8 cellular contexts compared by ENCODE assay signal in the genomic region with DNA sequence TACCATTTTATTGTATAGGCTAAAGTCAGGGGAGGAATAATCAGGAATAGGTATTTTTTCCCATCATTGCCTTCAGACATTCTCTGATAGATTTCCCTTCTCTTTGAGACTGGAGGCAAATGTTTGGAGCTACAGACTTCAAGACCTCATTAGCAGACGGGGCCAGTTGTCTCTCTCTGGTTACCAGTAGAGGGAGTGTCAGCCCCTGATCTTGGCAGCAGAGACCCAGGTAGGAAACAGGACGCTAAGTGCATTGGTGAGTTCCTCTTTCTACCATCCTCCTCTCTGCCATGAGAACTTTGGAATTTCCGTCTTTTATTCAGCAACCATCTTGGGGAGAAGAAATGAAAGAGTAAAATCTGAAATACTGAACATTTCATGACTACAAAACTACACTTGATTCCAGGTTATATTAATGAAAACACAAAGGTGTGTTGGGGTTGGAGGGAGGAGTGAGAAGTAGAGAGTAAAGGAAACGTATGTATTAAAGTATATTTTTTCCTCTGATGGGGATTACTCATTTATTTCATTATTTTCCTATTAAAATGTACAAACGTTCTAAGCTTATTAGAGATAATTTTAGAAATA.
DNase-seq lines count a peak whose midpoint lies in the region; ATAC-seq and TF ChIP-seq lines count a peak whose summit lies in the region.

No MANE protein-coding gene starts in this region.

- no peak overlapping the region for H3K4me3 Mint-ChIP-seq in activated CD4-positive, alpha-beta T cell treated with anti-CD3 and anti-CD28 coated beads for 36 hours

- CTCF ChIA-PET in activated CD4-positive, alpha-beta T cell treated with anti-CD3 and anti-CD28 coated beads for 36 hours (lab: Charles Lee): no interaction called here
- CTCF ChIA-PET in HEK293T (lab: Yijun Ruan, JAX): interaction anchor here (0.6 kb wide), 1 partner anchor 216 kb away, joined by 5 read pairs; no protein-coding TSS in a partner anchor

- no peak overlapping the region for H3K27ac Mint-ChIP-seq in activated CD4-positive, alpha-beta T cell treated with anti-CD3 and anti-CD28 coated beads for 36 hours

- peaks cover 8% of the 10 kb centered on the region for H3K27me3 Mint-ChIP-seq in activated CD4-positive, alpha-beta T cell treated with anti-CD3 and anti-CD28 coated beads for 36 hours

- H3K36me3 Mint-ChIP-seq in activated CD4-positive, alpha-beta T cell treated with anti-CD3 and anti-CD28 coated beads for 36 hours (ENCODE audit: low read depth): no peaks in the 10 kb centered on the region

- intact Hi-C loops in activated CD4-positive, alpha-beta T cell treated with anti-CD3 and anti-CD28 coated beads for 36 hours (cut with DNase I, micrococcal nuclease): no loop called here
- intact Hi-C loops in left colon (cut with DNase I, micrococcal nuclease): no loop called here

- POLR2A ChIA-PET in activated CD4-positive, alpha-beta T cell treated with anti-CD3 and anti-CD28 coated beads for 36 hours (lab: Charles Lee): no interaction called here
- POLR2A ChIA-PET in HEK293T (lab: Yijun Ruan, JAX): no interaction called here

- no peaks in the 10 kb centered on the region for H3K9me3 Mint-ChIP-seq in activated CD4-positive, alpha-beta T cell treated with anti-CD3 and anti-CD28 coated beads for 36 hours (ENCODE audit: low read depth)

- peak; percentile 19 for DNase-seq in activated CD4-positive, alpha-beta T cell treated with anti-CD3 and anti-CD28 coated beads for 36 hours
- DNase-seq in activated CD4-positive, alpha-beta T cell treated with anti-CD3 and anti-CD28 coated beads for 1 hour: no peak
- DNase-seq in HEK293T (ENCODE audit: extremely low spot score): peak; percentile 59
- DNase-seq in M059J (ENCODE audit: low read depth): peak; percentile 16
- peak; percentile 74 for DNase-seq in SW480 (ENCODE audit: low spot score)
- no peak for DNase-seq in left colon
- DNase-seq in HK-2 (ENCODE audit: unreplicated experiment): no peak
- no peak for DNase-seq in NK-92 (lab: John Stamatoyannopoulos, UW; ENCODE audit: unreplicated experiment)

- H3K4me1 Mint-ChIP-seq in activated CD4-positive, alpha-beta T cell treated with anti-CD3 and anti-CD28 coated beads for 36 hours: no peaks in the 10 kb centered on the region

- ATAC-seq in activated CD4-positive, alpha-beta T cell treated with anti-CD3 and anti-CD28 coated beads for 36 hours: no peak
- ATAC-seq in left colon: peak; percentile 54

TF ChIP-seq in HEK293T, 16 proteins besides CTCF, POLR2A, EP300 and RAD21:
- no peak for TF ChIP-seq BHLHE40 (IDR thresholded peaks at IDR 0.05; ENCODE audit: borderline replicate concordance)
- no peak for TF ChIP-seq FOXM1 (IDR thresholded peaks at IDR 0.05; ENCODE audit: borderline replicate concordance)
- TF ChIP-seq ELF4 (IDR thresholded peaks at IDR 0.05): no peak
- TF ChIP-seq HDGF (IDR thresholded peaks at IDR 0.05; ENCODE audit: borderline replicate concordance): no peak
- no peak for TF ChIP-seq CTBP1 (IDR thresholded peaks at IDR 0.05; ENCODE audit: borderline replicate concordance)
- TF ChIP-seq ARNT (IDR thresholded peaks at IDR 0.05): no peak
- no peak for TF ChIP-seq FOXA1 (IDR thresholded peaks at IDR 0.05)
- no peak for TF ChIP-seq SP1 (IDR thresholded peaks at IDR 0.05)
- TF ChIP-seq SUZ12 (IDR thresholded peaks at IDR 0.05): no peak
- TF ChIP-seq L3MBTL2 (conservative IDR thresholded peaks at IDR 0.05): no peak
- TF ChIP-seq ZNF384 (IDR thresholded peaks at IDR 0.05): no peak
- TF ChIP-seq LEF1 (IDR thresholded peaks at IDR 0.05; ENCODE audit: borderline replicate concordance): no peak

Comparison
In these comparisons a context has a peak if more than half of its experiments do, and no peak if none do; other contexts are left out.
1. DNase-seq: peak in activated CD4-positive, alpha-beta T cell treated with anti-CD3 and anti-CD28 coated beads for 36 hours (single experiment), HEK293T (single experiment), M059J (single experiment) and SW480 (single experiment); none in activated CD4-positive, alpha-beta T cell treated with anti-CD3 and anti-CD28 coated beads for 1 hour (single experiment), left colon (0 of 2), HK-2 (single experiment) and NK-92 (single experiment).